ENCODE assay signal across 1 cellular context in the genomic region with DNA sequence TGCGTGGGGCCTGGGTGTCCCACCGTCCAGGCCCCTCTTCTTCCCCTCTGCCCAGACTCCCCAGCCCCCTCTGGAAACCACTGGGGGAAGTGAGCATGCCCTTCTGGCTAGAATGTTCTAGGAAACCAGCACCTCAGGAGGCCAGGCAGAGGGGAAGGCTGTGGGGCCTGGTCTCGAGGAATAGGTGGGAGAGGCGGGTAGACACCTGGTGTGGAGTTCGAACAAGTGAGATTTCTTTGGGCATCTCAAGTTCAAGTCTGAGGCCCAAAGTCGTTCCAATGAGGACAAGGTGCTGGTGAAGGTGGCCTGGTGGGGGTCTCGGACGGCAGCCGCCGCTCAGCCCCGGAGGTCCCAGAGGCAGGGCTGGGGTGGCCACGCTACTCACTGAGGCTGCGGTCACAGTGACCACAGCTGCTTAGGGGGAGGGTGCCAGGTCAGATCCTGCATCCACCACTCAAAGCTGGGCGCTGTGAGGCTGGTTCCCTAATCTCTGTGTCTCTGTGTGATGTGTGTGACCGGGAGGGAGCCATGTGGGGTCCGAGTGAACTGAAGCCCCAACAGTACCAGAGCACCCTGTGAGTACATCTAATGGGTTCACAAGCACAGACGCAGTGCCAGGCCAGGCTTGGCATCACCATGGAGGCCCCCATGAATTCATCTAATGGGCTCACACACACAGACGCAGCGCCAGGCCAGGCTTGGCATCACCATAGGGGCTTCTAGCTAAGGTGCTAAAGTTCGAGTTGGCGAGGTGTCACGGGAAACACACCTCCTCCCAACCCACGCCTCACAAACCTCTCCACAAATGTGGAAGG.
TF ChIP-seq lines count a peak whose summit lies in the region.

No MANE protein-coding gene starts in this region.

TF ChIP-seq in GM23338, 12 proteins besides CTCF, POLR2A, EP300 and RAD21 (continued from another document):
- TF ChIP-seq ZNF462 (CRISPR knock-in tag; IDR thresholded peaks at IDR 0.05) (no peak), ZNF331 (CRISPR knock-in tag; IDR thresholded peaks at IDR 0.05; ENCODE audit: low read depth) (no peak), EZH2phosphoT487 (IDR thresholded peaks at IDR 0.05; ENCODE audit: unreplicated experiment) (no peak)
- TF ChIP-seq, protein P1, sequence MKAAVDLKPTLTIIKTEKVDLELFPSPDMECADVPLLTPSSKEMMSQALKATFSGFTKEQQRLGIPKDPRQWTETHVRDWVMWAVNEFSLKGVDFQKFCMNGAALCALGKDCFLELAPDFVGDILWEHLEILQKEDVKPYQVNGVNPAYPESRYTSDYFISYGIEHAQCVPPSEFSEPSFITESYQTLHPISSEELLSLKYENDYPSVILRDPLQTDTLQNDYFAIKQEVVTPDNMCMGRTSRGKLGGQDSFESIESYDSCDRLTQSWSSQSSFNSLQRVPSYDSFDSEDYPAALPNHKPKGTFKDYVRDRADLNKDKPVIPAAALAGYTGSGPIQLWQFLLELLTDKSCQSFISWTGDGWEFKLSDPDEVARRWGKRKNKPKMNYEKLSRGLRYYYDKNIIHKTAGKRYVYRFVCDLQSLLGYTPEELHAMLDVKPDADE (IDR thresholded peaks at IDR 0.05): no peak
TF ChIP-seq in GM23338: peak in this region for 0.
